ENCODE assay signal across 7 cellular contexts in genomic region chr1:19311503-19311930, GRCh38. TPM values are rescaled to one million over a fixed set of nuclear protein-coding genes. Genes with fewer than 3 reads are reported as not detected.
DNase-seq lines count a peak whose midpoint lies in the region; ATAC-seq and TF ChIP-seq lines count a peak whose summit lies in the region.

No MANE protein-coding gene starts in this region.

- H3K4me1 ChIP-seq in left ventricle myocardium inferior, result peaks cover 42% of the 10 kb centered on the region

- ATAC-seq in GM18909 (IDR thresholded peaks at IDR 0.05; ENCODE audit: poor library complexity, unreplicated experiment) (peak; percentile 18), HG03342 (IDR thresholded peaks at IDR 0.05; ENCODE audit: unreplicated experiment) (peak; percentile 2), GM21825 (IDR thresholded peaks at IDR 0.05; ENCODE audit: unreplicated experiment) (no peak)
- ATAC-seq in activated T-cell treated with anti-CD3 and anti-CD28 coated beads, Interleukin-2, amount 50 U/mL, for 4 hours, result peak; percentile 29 to 35

- H3K4me3 ChIP-seq in left ventricle myocardium inferior, result peak overlapping the region; percentile 88
- H3K4me3 ChIP-seq in skeletal muscle cell (ENCODE audit: low read depth, low read length), result peak overlapping the region; percentile 70

- no peaks in the 10 kb centered on the region for H3K9me3 Mint-ChIP-seq in activated T-cell treated with anti-CD3 and anti-CD28 coated beads, Interleukin-2, amount 50 U/mL, for 4 hours

- peaks cover 38% of the 10 kb centered on the region for H3K4me1 Mint-ChIP-seq in activated T-cell treated with anti-CD3 and anti-CD28 coated beads, Interleukin-2, amount 50 U/mL, for 4 hours (ENCODE audit: low read depth)

- peaks cover 9% of the 10 kb centered on the region for H3K36me3 Mint-ChIP-seq in activated T-cell treated with anti-CD3 and anti-CD28 coated beads, Interleukin-2, amount 50 U/mL, for 4 hours (ENCODE audit: insufficient read depth)

- no peaks in the 10 kb centered on the region for H3K9me3 ChIP-seq in left ventricle myocardium inferior (replicated peaks)

- H3K4me3 Mint-ChIP-seq in activated T-cell treated with anti-CD3 and anti-CD28 coated beads, Interleukin-2, amount 50 U/mL, for 4 hours, result peak overlapping the region; percentile 89

- intact Hi-C loops in left ventricle myocardium inferior (cut with micrococcal nuclease), result no loop called here

- no peak for TF ChIP-seq CTCF in left ventricle myocardium inferior (IDR thresholded peaks at IDR 0.05; ENCODE audit: borderline replicate concordance)

- no peak for DNase-seq in activated T-cell treated with anti-CD3 and anti-CD28 coated beads, Interleukin-2, amount 50 U/mL, for 4 hours
- DNase-seq in left ventricle myocardium inferior (no peak), skeletal muscle cell (ENCODE audit: low read depth) (no peak), AG08395 (ENCODE audit: low spot score) (no peak)

- H3K27me3 ChIP-seq in left ventricle myocardium inferior (ENCODE audit: low read depth), result no peaks in the 10 kb centered on the region

- peaks cover 22% of the 10 kb centered on the region for H3K36me3 ChIP-seq in left ventricle myocardium inferior

- H3K27ac ChIP-seq in left ventricle myocardium inferior (replicated peaks), result peak overlapping the region; percentile 88

- H3K27me3 Mint-ChIP-seq in activated T-cell treated with anti-CD3 and anti-CD28 coated beads, Interleukin-2, amount 50 U/mL, for 4 hours (ENCODE audit: low read depth), result no peaks in the 10 kb centered on the region

RNA-seq across cellular contexts. Expression of gene AKR7A2, which starts 0.4 kb away (rescaled TPM):
- 10 to 100 TPM; 19.2 to 26.3 (median 20.5) TPM for total RNA-seq in activated T-cell treated with anti-CD3 and anti-CD28 coated beads, Interleukin-2, amount 50 U/mL, for 4 hours
- 43.7 TPM for total RNA-seq in left ventricle myocardium inferior

RNA-seq across cellular contexts. Expression of gene SLC66A1, which starts 0.6 kb away (rescaled TPM):
- 1 to 10 TPM; 2.8 to 4.3 (median 3.6) TPM for total RNA-seq in activated T-cell treated with anti-CD3 and anti-CD28 coated beads, Interleukin-2, amount 50 U/mL, for 4 hours
- 5.8 TPM for total RNA-seq in left ventricle myocardium inferior

RNA-seq across cellular contexts. Expression of gene AKR7A3, which starts 22.9 kb away (rescaled TPM):
- total RNA-seq in activated T-cell treated with anti-CD3 and anti-CD28 coated beads, Interleukin-2, amount 50 U/mL, for 4 hours, result 1 to 10 TPM in 2 of 3 donors, under 1 TPM in 1; 0.53 to 1.3 (median 1.0) TPM
- total RNA-seq in left ventricle myocardium inferior, result 0.14 TPM

RNA-seq across cellular contexts. Expression of gene MRTO4, which starts 59.9 kb away (rescaled TPM):
- 100 to 1,000 TPM; 199 to 231 (median 207) TPM for total RNA-seq in activated T-cell treated with anti-CD3 and anti-CD28 coated beads, Interleukin-2, amount 50 U/mL, for 4 hours
- total RNA-seq in left ventricle myocardium inferior, result 10.0 TPM
